In the genomic region with DNA sequence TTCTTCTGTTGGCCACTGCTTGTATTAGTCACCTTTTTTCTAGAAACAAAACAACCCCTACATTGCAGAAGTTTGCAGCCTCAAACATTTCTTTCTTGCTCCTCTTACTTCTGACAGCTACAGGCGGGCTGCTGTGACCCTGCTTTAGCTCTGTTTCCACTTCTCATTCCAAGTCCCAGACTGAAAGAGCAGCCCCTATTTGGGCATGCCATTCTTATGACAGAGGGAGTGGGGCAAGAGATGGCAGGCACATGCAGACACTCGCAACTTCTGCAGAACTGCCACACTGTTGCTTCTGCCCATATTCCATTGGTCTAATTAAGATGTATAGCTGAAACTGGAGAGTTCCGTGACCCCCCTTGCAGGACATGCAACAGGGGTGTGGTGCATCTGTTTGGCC, we compare ENCODE assay signal across 7 cellular contexts.
"Had no signal": no experiment of that assay in that cellular context is flagged by ENCODE, and none has a peak within 500 bp of the region (broad histone marks: within the 10 kb centered on the region; RNA-seq: fewer than 3 reads in every experiment).

No MANE protein-coding gene starts in this region.

- H3K4me3 ChIP-seq: GM23338, K562 had no signal

- H3K4me2 ChIP-seq: GM23338 had no signal

- DNase-seq: H9, HCEC 1CT, HFFc6, KG1 had no signal

- H2AFZ ChIP-seq: GM23338 had no signal

- ATAC-seq: GM23338, HepG2 had no signal
